24 cellular contexts compared by ENCODE assay signal in genomic region chr12:28033538-28033915, GRCh38.
DNase-seq lines count a peak whose midpoint lies in the region; ATAC-seq, FAIRE-seq and TF ChIP-seq lines count a peak whose summit lies in the region.
"Had no signal": no experiment of that assay in that cellular context is flagged by ENCODE, and none has a peak within 500 bp of the region (broad histone marks: within the 10 kb centered on the region; RNA-seq: fewer than 3 reads in every experiment).

No MANE protein-coding gene starts in this region.

- H3K9me3 ChIP-seq in keratinocyte (ENCODE audit: control insufficient read depth, low read depth, low read length): no peaks in the 10 kb centered on the region
- H3K9me3 ChIP-seq: ascending aorta, heart left ventricle, prostate gland, upper lobe of left lung had no signal

- H3K4me3 ChIP-seq in AG10803 (ENCODE audit: low read length) (no peak overlapping the region), keratinocyte (ENCODE audit: control insufficient read depth in 2 of 3, extremely low read depth in 1 of 3, insufficient read depth in 2 of 3, low read depth in 1 of 3, low read length in 3 of 3) (peak overlapping the region in 1 of 3 experiments; percentile 23)
- H3K4me3 ChIP-seq: ascending aorta, coronary artery, GM12878, heart left ventricle, K562, prostate gland, upper lobe of left lung had no signal

- H3K4me2 ChIP-seq in keratinocyte (ENCODE audit: control insufficient read depth, extremely low read depth, insufficient read depth, low read depth, low read length): peak overlapping the region; percentile 79

- H2AFZ ChIP-seq in keratinocyte (ENCODE audit: control insufficient read depth, low read length): no peak overlapping the region

- peak overlapping the region; percentile 83 for H3K9ac ChIP-seq in keratinocyte (ENCODE audit: control insufficient read depth, extremely low read depth, insufficient read depth, low read length)

- peak overlapping the region; percentile 100 for H3K27ac ChIP-seq in keratinocyte (ENCODE audit: control insufficient read depth, insufficient read depth, low read length)
- H3K27ac ChIP-seq: ascending aorta, coronary artery, heart left ventricle, prostate gland, upper lobe of left lung had no signal

- H3K36me3 ChIP-seq in keratinocyte (ENCODE audit: control insufficient read depth in 2 of 2, extremely low read depth in 1 of 2, insufficient read depth in 2 of 2, low read length in 2 of 2): no peaks in the 10 kb centered on the region
- H3K36me3 ChIP-seq: ascending aorta, heart left ventricle, prostate gland, upper lobe of left lung had no signal

- ATAC-seq in GM18511 (IDR thresholded peaks at IDR 0.05; ENCODE audit: unreplicated experiment) (no peak), HG02678 (IDR thresholded peaks at IDR 0.05; ENCODE audit: unreplicated experiment) (no peak)
- ATAC-seq: CD8-positive, alpha-beta T cell; GM12878; heart left ventricle; K562; naive thymus-derived CD8-positive, alpha-beta T cell; Panc1 had no signal

- TF ChIP-seq CTCF in AG10803 (conservative IDR thresholded peaks at IDR 0.05; ENCODE audit: low read length) (no peak), keratinocyte (optimal IDR thresholded peaks at IDR 0.05 in 1 of 3, IDR thresholded peaks at IDR 0.05 in 1 of 3, conservative IDR thresholded peaks at IDR 0.05 in 1 of 3; ENCODE audit: extremely low read depth in 1 of 3, insufficient read depth in 2 of 3, low read length in 3 of 3) (no peak)

- H3K9me1 ChIP-seq in keratinocyte (ENCODE audit: control insufficient read depth, extremely low read depth, insufficient read depth, low read length): no peaks in the 10 kb centered on the region

- no peaks in the 10 kb centered on the region for H4K20me1 ChIP-seq in keratinocyte (ENCODE audit: control insufficient read depth, extremely low read depth, insufficient read depth, low read length)

- FAIRE-seq in HTR-8/SVneo (lab: Jason Lieb, UNC) (peak; percentile 80), keratinocyte (lab: Jason Lieb, UNC) (no peak)
- FAIRE-seq: endothelial cell of umbilical vein, GM12878, K562 had no signal

- dilution Hi-C loops in keratinocyte (cut with MboI; ENCODE audit: extremely low pct_ligation_motif_present, low sequenced_read_pairs): no loop called here

- DNase-seq in AG10803 (ENCODE audit: low read depth) (peak; percentile 47), HTR-8/SVneo (ENCODE audit: insufficient read length, low spot score) (no peak), astrocyte of the hippocampus (ENCODE audit: low read depth, low spot score) (peak; percentile 23), keratinocyte (ENCODE audit: low read depth, low spot score) (peak; percentile 64), iPS-NIHi11 (ENCODE audit: low spot score) (no peak)
- no peak for DNase-seq in stimulated activated CD4-positive, alpha-beta T cell treated with anti-CD3 and anti-CD28 coated beads, Interleukin-1b, Interleukin-23, amount 100 ng/mL, for 48 hours
- DNase-seq: activated naive CD4-positive, alpha-beta T cell treated with Interleukin-2 at 50 U/mL for 16 hours; activated T-cell treated with anti-CD3 and anti-CD28 coated beads for 4 hours; CD8-positive, alpha-beta T cell; heart left ventricle; naive thymus-derived CD8-positive, alpha-beta T cell; NCI-H1048; NCI-H748 treated with DMSO at 0.1 percent for 48 hours; stimulated activated naive CD4-positive, alpha-beta T cell; upper lobe of left lung had no signal

- H3K27me3 ChIP-seq in keratinocyte (ENCODE audit: control insufficient read depth, extremely low read depth, insufficient read depth, low read length): no peaks in the 10 kb centered on the region
- H3K27me3 ChIP-seq: ascending aorta, heart left ventricle, upper lobe of left lung had no signal

- H3K79me2 ChIP-seq in keratinocyte (ENCODE audit: control insufficient read depth, insufficient read depth, low read length): no peaks in the 10 kb centered on the region

- H3K4me1 ChIP-seq in keratinocyte (ENCODE audit: control insufficient read depth, extremely low read depth, insufficient read depth, low read length): peaks cover 41% of the 10 kb centered on the region
- H3K4me1 ChIP-seq: ascending aorta, heart left ventricle, prostate gland, upper lobe of left lung had no signal

Comparison
In these comparisons a context has a peak if more than half of its experiments do, and no peak if none do; other contexts are left out.
1. DNase-seq: peak in AG10803 (single experiment), astrocyte of the hippocampus (single experiment) and keratinocyte (single experiment); none in HTR-8/SVneo (single experiment), iPS-NIHi11 (single experiment) and stimulated activated CD4-positive, alpha-beta T cell treated with anti-CD3 and anti-CD28 coated beads, Interleukin-1b, Interleukin-23, amount 100 ng/mL, for 48 hours (single experiment).